Comparison of ENCODE assay signal across 20 cellular contexts in genomic region chr1:230273141-230273710, GRCh38.
DNase-seq lines count a peak whose midpoint lies in the region; ATAC-seq, FAIRE-seq and TF ChIP-seq lines count a peak whose summit lies in the region.
"Had no signal": no experiment of that assay in that cellular context is flagged by ENCODE, and none has a peak within 500 bp of the region (broad histone marks: within the 10 kb centered on the region; RNA-seq: fewer than 3 reads in every experiment).

No MANE protein-coding gene starts in this region.

- no peaks in the 10 kb centered on the region for H3K27me3 ChIP-seq in H1 (replicated peaks in 1 of 4; ENCODE audit: control insufficient read depth in 3 of 4, extremely low read depth in 1 of 4, insufficient read depth in 3 of 4, low read length in 3 of 4)
- no peaks in the 10 kb centered on the region for H3K27me3 ChIP-seq in upper lobe of right lung
- no peaks in the 10 kb centered on the region for H3K27me3 ChIP-seq in MG63
- H3K27me3 ChIP-seq in upper lobe of left lung = no peaks in the 10 kb centered on the region
- H3K27me3 ChIP-seq: tibial artery had no signal

- ATAC-seq in upper lobe of right lung (no peak), upper lobe of left lung (ENCODE audit: low FRiP score in 2 of 2) (no peak)
- ATAC-seq: left ventricle myocardium superior had no signal

- no peaks in the 10 kb centered on the region for H3K79me2 ChIP-seq in H1 (ENCODE audit: control insufficient read depth in 1 of 2, insufficient read depth in 2 of 2, low read length in 2 of 2)
- H3K79me2 ChIP-seq: parathyroid adenoma had no signal

- peaks cover 64% of the 10 kb centered on the region for H3K4me1 Mint-ChIP-seq in activated naive CD4-positive, alpha-beta T cell treated with anti-CD3 and anti-CD28 coated beads for 36 hours (ENCODE audit: low read depth)

- H2AFZ ChIP-seq in H1 (ENCODE audit: low read length) = no peak overlapping the region
- H2AFZ ChIP-seq: parathyroid adenoma had no signal

- H3K18ac ChIP-seq in H1 (ENCODE audit: extremely low read depth, low read length) = no peak overlapping the region

- CTCF ChIA-PET in activated naive CD4-positive, alpha-beta T cell treated with anti-CD3 and anti-CD28 coated beads for 36 hours (lab: Charles Lee) = no interaction called here
- CTCF ChIA-PET in H1 (lab: Charles Lee; ENCODE audit: partially characterized antibody) = interaction anchor here (1.0 to 1.6 kb wide), 2 partner anchors 29 to 288 kb away, joined by 3 read pairs; no protein-coding TSS in a partner anchor

- peaks cover 23% of the 10 kb centered on the region for H3K36me3 Mint-ChIP-seq in activated naive CD4-positive, alpha-beta T cell treated with anti-CD3 and anti-CD28 coated beads for 36 hours (ENCODE audit: low read depth)

- H3K27ac ChIP-seq in VCaP (peak overlapping the region; percentile 94), H1 (ENCODE audit: low read depth, low read length) (no peak overlapping the region), upper lobe of right lung (no peak overlapping the region), upper lobe of left lung (no peak overlapping the region)
- H3K27ac ChIP-seq: parathyroid adenoma, tibial artery had no signal

- 79% methylated on average over 7 of the region's 7 CpGs; no CpG with 5 or more reads in 1 of the 2 experiments for WGBS in H1 (ENCODE audit: extremely low coverage in 1 of 2, insufficient coverage in 1 of 2, insufficient read length in 1 of 2, insufficient replicate concordance in 2 of 2, low coverage in 1 of 2, low lambda C conversion rate in 2 of 2, missing lambda C conversion rate in 1 of 2), 2 experiments
- 91 to 95% methylated on average over 7 of the region's 7 CpGs for WGBS in upper lobe of left lung, 2 donors

- no peak overlapping the region for H4K91ac ChIP-seq in H1 (replicated peaks; ENCODE audit: insufficient read length, low read length)

- peaks cover 0 to 13% (median 0%) of the 10 kb centered on the region in 4 experiments; a peak in 1 of 8 replicates for H3K36me3 ChIP-seq in H1 (ENCODE audit: control insufficient read depth in 2 of 4, insufficient read depth in 4 of 4, low read length in 3 of 4)
- peaks cover 37% of the 10 kb centered on the region for H3K36me3 ChIP-seq in upper lobe of right lung
- H3K36me3 ChIP-seq in MG63 = peaks cover 51% of the 10 kb centered on the region
- peaks cover 6 to 30% (median 12%) of the 10 kb centered on the region in 4 donors for H3K36me3 ChIP-seq in upper lobe of left lung

- no peaks in the 10 kb centered on the region for H3K9me3 ChIP-seq in H1 (ENCODE audit: insufficient read depth in 2 of 2, low read depth in 1 of 2, low read length in 1 of 2)
- no peaks in the 10 kb centered on the region for H3K9me3 ChIP-seq in upper lobe of right lung
- H3K9me3 ChIP-seq in MG63 = no peaks in the 10 kb centered on the region
- H3K9me3 ChIP-seq in upper lobe of left lung = no peaks in the 10 kb centered on the region
- H3K9me3 ChIP-seq: tibial artery had no signal

- H3K27ac Mint-ChIP-seq in activated naive CD4-positive, alpha-beta T cell treated with anti-CD3 and anti-CD28 coated beads for 36 hours = peak overlapping the region; percentile 77
- H3K27ac Mint-ChIP-seq: endodermal cell had no signal

- peak overlapping the region; percentile 63; the same call in 1 of the 2 replicates for H2BK15ac ChIP-seq in H1 (ENCODE audit: low read length)

- TF ChIP-seq CTCF in VCaP (conservative IDR thresholded peaks at IDR 0.05) (no peak), H1 (IDR thresholded peaks at IDR 0.05; ENCODE audit: control extremely low read depth in 1 of 3, insufficient read depth in 1 of 3, low read depth in 1 of 3, low read length in 3 of 3) (no peak), upper lobe of right lung (IDR thresholded peaks at IDR 0.05) (no peak), upper lobe of left lung (IDR thresholded peaks at IDR 0.05) (no peak)

- no peak overlapping the region for H3K9ac ChIP-seq in H1 (replicated peaks in 1 of 4; ENCODE audit: extremely low read depth in 1 of 4, low read depth in 3 of 4, low read length in 3 of 4)
- H3K9ac ChIP-seq: parathyroid adenoma had no signal

- H3K9me3 Mint-ChIP-seq in activated naive CD4-positive, alpha-beta T cell treated with anti-CD3 and anti-CD28 coated beads for 36 hours = no peaks in the 10 kb centered on the region
- H3K9me3 Mint-ChIP-seq: endodermal cell had no signal

- no peak for TF ChIP-seq RAD21 in H1 (IDR thresholded peaks at IDR 0.05 in 1 of 2, conservative IDR thresholded peaks at IDR 0.05 in 1 of 2; ENCODE audit: low read depth in 2 of 2, low read length in 2 of 2)

- H2BK5ac ChIP-seq in H1 (ENCODE audit: low read depth, low read length) = no peak overlapping the region

- no peaks in the 10 kb centered on the region; the same call in 1 of the 2 replicates for H3K79me1 ChIP-seq in H1 (ENCODE audit: low read depth, low read length)

- H3K56ac ChIP-seq in H1 (replicated peaks; ENCODE audit: insufficient read length, low read depth, low read length) = no peak overlapping the region

- no peak overlapping the region for H2BK12ac ChIP-seq in H1 (ENCODE audit: low read depth, low read length)

- no peak for DNase-seq in activated naive CD4-positive, alpha-beta T cell treated with anti-CD3 and anti-CD28 coated beads for 36 hours
- DNase-seq in activated naive CD4-positive, alpha-beta T cell (lab: John Stamatoyannopoulos, UW) = no peak
- DNase-seq in H1 (ENCODE audit: low read depth in 1 of 2, low spot score in 2 of 2) (no peak), upper lobe of right lung (peak; percentile 22), HCEC 1CT (no peak), MG63 (no peak), upper lobe of left lung (no peak)
- DNase-seq: ACHN; activated CD4-positive, alpha-beta T cell treated with anti-CD3 and anti-CD28 coated beads, Interleukin-2, amount 50 U/mL, for 48 hours; activated gamma-delta T cell; endodermal cell; left ventricle myocardium superior; NCI-H1694 treated with DMSO at 0.1 percent for 48 hours; NCI-H446; NK-92 treated with Interleukin-12 subunit alpha and Interleukin-12 subunit beta, amount 100 ng/mL, for 24 hours; RPMI8226; stimulated activated CD4-positive, alpha-beta T cell treated with anti-CD3 and anti-CD28 coated beads, Interleukin-4, amount 100 ng/mL, for 24 hours had no signal

- TF ChIP-seq POLR2A in H1 (IDR thresholded peaks at IDR 0.05; ENCODE audit: control extremely low read depth in 1 of 2, low read depth in 2 of 2, low read length in 2 of 2) = no peak
- no peak for TF ChIP-seq POLR2A in upper lobe of left lung (IDR thresholded peaks at IDR 0.05)

- H2BK20ac ChIP-seq in H1 (ENCODE audit: low read length) = no peak overlapping the region

- intact Hi-C loops in activated naive CD4-positive, alpha-beta T cell treated with anti-CD3 and anti-CD28 coated beads for 36 hours (cut with micrococcal nuclease) = loop anchor here (5.0 kb wide), 1 partner anchor 161 kb away; no protein-coding TSS in a partner anchor
- intact Hi-C loops in upper lobe of right lung (cut with DNase I) = no loop called here

- H3K23me2 ChIP-seq in H1 (ENCODE audit: low read depth, low read length) = no peaks in the 10 kb centered on the region

- H3K27me3 Mint-ChIP-seq in activated naive CD4-positive, alpha-beta T cell treated with anti-CD3 and anti-CD28 coated beads for 36 hours (ENCODE audit: low read depth) = no peaks in the 10 kb centered on the region

- no peak overlapping the region for H3K4me3 ChIP-seq in H1 (ENCODE audit: extremely low read depth in 1 of 4, insufficient read depth in 2 of 4, low read depth in 3 of 4, low read length in 4 of 4)
- H3K4me3 ChIP-seq in upper lobe of right lung = no peak overlapping the region
- no peak overlapping the region for H3K4me3 ChIP-seq in MG63
- H3K4me3 ChIP-seq in upper lobe of left lung = no peak overlapping the region
- H3K4me3 ChIP-seq: tibial artery had no signal

- no peak for TF ChIP-seq EP300 in H1 (IDR thresholded peaks at IDR 0.05; ENCODE audit: borderline replicate concordance in 1 of 2, low read depth in 2 of 2, low read length in 2 of 2)
- no peak for TF ChIP-seq EP300 in upper lobe of left lung (IDR thresholded peaks at IDR 0.05)

- no peak overlapping the region for H3K4ac ChIP-seq in H1 (replicated peaks; ENCODE audit: insufficient read length, low read depth, low read length)

- FAIRE-seq in H1 (lab: Jason Lieb, UNC) = no peak

- H4K8ac ChIP-seq in H1 (ENCODE audit: extremely low read depth, insufficient read depth, low read length) = no peak overlapping the region

- H3K4me3 Mint-ChIP-seq in activated naive CD4-positive, alpha-beta T cell treated with anti-CD3 and anti-CD28 coated beads for 36 hours = no peak overlapping the region
- H3K4me3 Mint-ChIP-seq: endodermal cell had no signal

- H3K4me2 ChIP-seq in H1 (ENCODE audit: insufficient read depth in 1 of 2, low read depth in 2 of 2, low read length in 2 of 2) = no peak overlapping the region

- POLR2A ChIA-PET in H1 (lab: Charles Lee; ENCODE audit: partially characterized antibody) = no interaction called here

- H2BK120ac ChIP-seq in H1 (replicated peaks; ENCODE audit: low read depth, low read length) = no peak overlapping the region

- no peak overlapping the region for H2AK5ac ChIP-seq in H1 (ENCODE audit: low read depth, low read length)

- peaks cover 7 to 18% (median 10%) of the 10 kb centered on the region in 4 experiments for H3K4me1 ChIP-seq in H1 (replicated peaks in 1 of 4; ENCODE audit: control insufficient read depth in 3 of 4, insufficient read depth in 4 of 4, low read length in 3 of 4)
- H3K4me1 ChIP-seq in upper lobe of right lung = peaks cover 26% of the 10 kb centered on the region
- H3K4me1 ChIP-seq in upper lobe of left lung = peaks cover 11 to 34% (median 18%) of the 10 kb centered on the region in 4 donors
- H3K4me1 ChIP-seq: parathyroid adenoma had no signal

- H3K23ac ChIP-seq in H1 (ENCODE audit: insufficient read length) = no peak overlapping the region

- no peak overlapping the region for H4K5ac ChIP-seq in H1 (ENCODE audit: insufficient read length, low read depth, low read length)

- H4K20me1 ChIP-seq in H1 (replicated peaks in 1 of 2; ENCODE audit: control insufficient read depth in 1 of 2, insufficient read depth in 2 of 2, low read length in 2 of 2) = peaks cover 0 to 3% of the 10 kb centered on the region in 2 experiments

- no peak overlapping the region for H3K14ac ChIP-seq in H1 (ENCODE audit: insufficient read length)

TF ChIP-seq in H1, 55 proteins besides CTCF, POLR2A, EP300 and RAD21:
- TF ChIP-seq TEAD4 (IDR thresholded peaks at IDR 0.05; ENCODE audit: low read depth, low read length) (no peak), EZH2 (IDR thresholded peaks at IDR 0.05; ENCODE audit: low read depth, low read length, severe bottlenecking) (no peak), SP1 (IDR thresholded peaks at IDR 0.05; ENCODE audit: low read depth, low read length) (no peak)
TF ChIP-seq in H1: peak in this region for 0.
